ENCODE assay signal across 31 cellular contexts in genomic region chr7:28414453-28414852, GRCh38.
"Had no signal": no experiment of that assay in that cellular context is flagged by ENCODE, and none has a peak within 500 bp of the region (broad histone marks: within the 10 kb centered on the region; RNA-seq: fewer than 3 reads in every experiment).

No MANE protein-coding gene starts in this region.

- DNase-seq: natural killer cell; occipital lobe; ovary; posterior cingulate gyrus; psoas muscle; right cardiac atrium; spleen; stimulated activated CD4-positive, alpha-beta T cell treated with anti-CD3 and anti-CD28 coated beads, Interleukin-12 subunit alpha, Interleukin-12 subunit beta, amount 100 ng/mL, for 4 hours; stimulated activated CD4-positive, alpha-beta T cell treated with anti-CD3 and anti-CD28 coated beads, Interleukin-1b, Interleukin-23, amount 100 ng/mL, for 48 hours; stimulated activated CD4-positive, alpha-beta T cell treated with anti-CD3 and anti-CD28 coated beads, Interleukin-4, amount 100 ng/mL, for 1 hour; stimulated activated CD4-positive, alpha-beta T cell treated with anti-CD3 and anti-CD28 coated beads, Interleukin-4, amount 100 ng/mL, for 4 hours; stimulated activated CD8-positive, alpha-beta memory T cell treated with anti-CD3 and anti-CD28 coated beads, Interleukin-4, amount 100 ng/mL, for 48 hours; stimulated activated naive CD4-positive, alpha-beta T cell; stimulated activated naive CD8-positive, alpha-beta T cell treated with anti-CD3 and anti-CD28 coated beads, Interleukin-15, amount 100 ng/mL, for 72 hours; stimulated activated naive CD8-positive, alpha-beta T cell treated with anti-CD3 and anti-CD28 coated beads, Interleukin-15, Interleukin-2, amounts not matched to agents 100 U/mL and 50 U/mL, for 24 hours; substantia nigra; testis; tibial artery; transverse colon; upper lobe of right lung; uterus had no signal

- H3K9me3 Mint-ChIP-seq: natural killer cell; nephron; neural progenitor cell; stimulated activated memory B cell treated with anti-CD40 and anti-IgM and Interleukin-4, amounts not matched to agents 10 μg/mL and 1 μg/mL and 100 μg/mL, for 72 hours; stimulated activated naive CD8-positive, alpha-beta T cell treated with anti-CD3 and anti-CD28 coated beads, Interleukin-15, amount 100 ng/mL, for 72 hours; type B pancreatic cell had no signal

- H3K36me3 Mint-ChIP-seq: natural killer cell; neural progenitor cell; stimulated activated memory B cell treated with anti-CD40 and anti-IgM and Interleukin-4, amounts not matched to agents 10 μg/mL and 1 μg/mL and 100 μg/mL, for 72 hours had no signal

- H3K4me3 Mint-ChIP-seq: natural killer cell; nephron; neural progenitor cell; stimulated activated memory B cell treated with anti-CD40 and anti-IgM and Interleukin-4, amounts not matched to agents 10 μg/mL and 1 μg/mL and 100 μg/mL, for 72 hours; stimulated activated naive CD8-positive, alpha-beta T cell treated with anti-CD3 and anti-CD28 coated beads, Interleukin-15, amount 100 ng/mL, for 72 hours had no signal

- H3K4me3 ChIP-seq: neural progenitor cell, ovary, psoas muscle, skin epidermis, smooth muscle cell, spleen, suprapubic skin, testis, tibial artery, transverse colon, upper lobe of right lung, uterus had no signal

- H3K27ac ChIP-seq: neural progenitor cell, ovary, parathyroid adenoma, psoas muscle, skin epidermis, spleen, suprapubic skin, testis, tibial artery, transverse colon, upper lobe of right lung, uterus had no signal

- H3K27me3 ChIP-seq: ovary, testis, tibial artery, uterus had no signal

- H3K9me3 ChIP-seq: ovary, psoas muscle, spleen, suprapubic skin, testis, tibial artery, transverse colon, upper lobe of right lung, uterus had no signal

- H3K9ac ChIP-seq: neural progenitor cell, parathyroid adenoma had no signal

- H2AFZ ChIP-seq: neural progenitor cell, parathyroid adenoma had no signal

- H3K4me1 ChIP-seq: parathyroid adenoma, uterus had no signal

- H3K79me2 ChIP-seq: parathyroid adenoma had no signal

- ATAC-seq: natural killer cell; psoas muscle; right cardiac atrium; sciatic nerve; stimulated activated memory B cell treated with anti-CD40 and anti-IgM and Interleukin-4, amounts not matched to agents 10 μg/mL and 1 μg/mL and 100 μg/mL, for 72 hours; stimulated activated naive CD8-positive, alpha-beta T cell treated with anti-CD3 and anti-CD28 coated beads, Interleukin-15, amount 100 ng/mL, for 72 hours; stimulated activated naive CD8-positive, alpha-beta T cell treated with anti-CD3 and anti-CD28 coated beads, Interleukin-15, Interleukin-2, amounts not matched to agents 100 U/mL and 50 U/mL, for 24 hours; upper lobe of right lung had no signal

- H3K27ac Mint-ChIP-seq: natural killer cell; nephron; neural progenitor cell; progenitor cell of endocrine pancreas; stimulated activated memory B cell treated with anti-CD40 and anti-IgM and Interleukin-4, amounts not matched to agents 10 μg/mL and 1 μg/mL and 100 μg/mL, for 72 hours; stimulated activated naive CD8-positive, alpha-beta T cell treated with anti-CD3 and anti-CD28 coated beads, Interleukin-15, amount 100 ng/mL, for 72 hours; type B pancreatic cell had no signal

- H3K4me2 ChIP-seq: neural progenitor cell, smooth muscle cell had no signal

- H3K36me3 ChIP-seq: neural progenitor cell, ovary, spleen, suprapubic skin, tibial artery, transverse colon, upper lobe of right lung, uterus had no signal
